ENCODE assay signal across 17 cellular contexts in genomic region chrX:45799576-45799975, GRCh38.
DNase-seq lines count a peak whose midpoint lies in the region; ATAC-seq and TF ChIP-seq lines count a peak whose summit lies in the region.
"Had no signal": no experiment of that assay in that cellular context is flagged by ENCODE, and none has a peak within 500 bp of the region (broad histone marks: within the 10 kb centered on the region; RNA-seq: fewer than 3 reads in every experiment).

No MANE protein-coding gene starts in this region.

- in situ Hi-C loops in Panc1 (cut with HindIII; ENCODE audit: low pct_unique_long_range_greater_than_20kb, low sequenced_read_pairs) = no loop called here

- POLR2A ChIA-PET in Panc1 (lab: Charles Lee) = no interaction called here

- H3K4me3 Mint-ChIP-seq in activated naive CD4-positive, alpha-beta T cell treated with anti-CD3 and anti-CD28 coated beads, Interleukin-2, amount 10 ng/mL, durations not matched to agents 7 days and 5 days = peak overlapping the region; percentile 8
- H3K4me3 Mint-ChIP-seq: B cell, natural killer cell had no signal

- H3K36me3 Mint-ChIP-seq in activated naive CD4-positive, alpha-beta T cell treated with anti-CD3 and anti-CD28 coated beads, Interleukin-2, amount 10 ng/mL, durations not matched to agents 7 days and 5 days = peaks cover 12% of the 10 kb centered on the region
- H3K36me3 Mint-ChIP-seq: natural killer cell had no signal

- H3K27ac ChIP-seq in Panc1 (ENCODE audit: low read length) (peak overlapping the region; percentile 86), suprapubic skin (no peak overlapping the region), aorta (ENCODE audit: low read depth in 1 of 2, low read length in 2 of 2) (no peak overlapping the region)
- H3K27ac ChIP-seq: lower lobe of right lung, psoas muscle had no signal

- 57% methylated on average over 6 of the region's 6 CpGs for WGBS in suprapubic skin
- WGBS in aorta, 2 donors = 73 to 92% methylated on average over 6 of the region's 6 CpGs

- H3K4me1 ChIP-seq in Panc1 (ENCODE audit: control insufficient read depth, insufficient read depth, low read length) = peaks cover 60% of the 10 kb centered on the region
- peaks cover 6% of the 10 kb centered on the region for H3K4me1 ChIP-seq in endocrine pancreas (ENCODE audit: control insufficient read depth, insufficient read depth, low read length)
- H3K4me1 ChIP-seq in suprapubic skin = peaks cover 3% of the 10 kb centered on the region
- peaks cover 0 to 2% of the 10 kb centered on the region in 2 donors for H3K4me1 ChIP-seq in aorta (ENCODE audit: control insufficient read depth in 1 of 2, insufficient read depth in 2 of 2, low read length in 2 of 2)
- H3K4me1 ChIP-seq: lower lobe of right lung, psoas muscle had no signal

- TF ChIP-seq EP300 in suprapubic skin (IDR thresholded peaks at IDR 0.05) = no peak

- H3K4me1 Mint-ChIP-seq in activated naive CD4-positive, alpha-beta T cell treated with anti-CD3 and anti-CD28 coated beads, Interleukin-2, amount 10 ng/mL, durations not matched to agents 7 days and 5 days = peaks cover 77% of the 10 kb centered on the region
- H3K4me1 Mint-ChIP-seq: natural killer cell had no signal

- intact Hi-C loops in Panc1 (cut with micrococcal nuclease; ENCODE audit: unreplicated experiment) (no loop called here), aorta (cut with DNase I) (no loop called here)

- no peaks in the 10 kb centered on the region for H3K9me3 ChIP-seq in Panc1 (ENCODE audit: control insufficient read depth, insufficient read depth, low read depth, low read length)
- no peaks in the 10 kb centered on the region for H3K9me3 ChIP-seq in endocrine pancreas (ENCODE audit: control insufficient read depth, low read length)
- H3K9me3 ChIP-seq in suprapubic skin = no peaks in the 10 kb centered on the region
- H3K9me3 ChIP-seq in aorta (ENCODE audit: control insufficient read depth, low read length) = no peaks in the 10 kb centered on the region
- H3K9me3 ChIP-seq: lower lobe of right lung, psoas muscle had no signal

- peak overlapping the region; percentile 37 for H3K27ac Mint-ChIP-seq in activated naive CD4-positive, alpha-beta T cell treated with anti-CD3 and anti-CD28 coated beads, Interleukin-2, amount 10 ng/mL, durations not matched to agents 7 days and 5 days
- H3K27ac Mint-ChIP-seq: B cell, natural killer cell had no signal

- TF ChIP-seq CTCF in Panc1 (IDR thresholded peaks at IDR 0.05) = no peak
- TF ChIP-seq CTCF in suprapubic skin (IDR thresholded peaks at IDR 0.05) = no peak

- DNase-seq in activated naive CD4-positive, alpha-beta T cell treated with anti-CD3 and anti-CD28 coated beads, Interleukin-2, amount 10 ng/mL, durations not matched to agents 7 days and 5 days = no peak
- DNase-seq in activated naive CD4-positive, alpha-beta T cell treated with Interleukin-2 at 50 U/mL for 16 hours = no peak
- no peak for DNase-seq in Panc1 (ENCODE audit: low read depth, low spot score)
- DNase-seq in suprapubic skin (ENCODE audit: low spot score in 2 of 2) = no peak
- no peak for DNase-seq in NCI-H748 (lab: John Stamatoyannopoulos, UW; ENCODE audit: unreplicated experiment)
- no peak for DNase-seq in aorta
- DNase-seq in COLO668 (lab: John Stamatoyannopoulos, UW; ENCODE audit: unreplicated experiment) = no peak
- DNase-seq: cerebellar nuclear complex, DMS79 treated with DMSO at 0.1 percent for 48 hours, Karpas-422, lower lobe of right lung, natural killer cell, NCI-H1417, psoas muscle, SIG-M5 had no signal

- H3K36me3 ChIP-seq in Panc1 (ENCODE audit: control insufficient read depth, insufficient read depth, low read length) (no peaks in the 10 kb centered on the region), endocrine pancreas (ENCODE audit: control insufficient read depth, insufficient read depth, low read length) (no peaks in the 10 kb centered on the region), suprapubic skin (no peaks in the 10 kb centered on the region), aorta (ENCODE audit: control insufficient read depth in 1 of 2, insufficient read depth in 2 of 2, low read length in 1 of 2) (no peaks in the 10 kb centered on the region)
- H3K36me3 ChIP-seq: lower lobe of right lung had no signal

- H3K9ac ChIP-seq in endocrine pancreas (ENCODE audit: control insufficient read depth, insufficient read depth, low read length) = peak overlapping the region; percentile 60

- no peaks in the 10 kb centered on the region for H3K27me3 Mint-ChIP-seq in activated naive CD4-positive, alpha-beta T cell treated with anti-CD3 and anti-CD28 coated beads, Interleukin-2, amount 10 ng/mL, durations not matched to agents 7 days and 5 days
- H3K27me3 Mint-ChIP-seq: B cell had no signal

- TF ChIP-seq POLR2A in suprapubic skin (IDR thresholded peaks at IDR 0.05) = no peak

- H3K4me3 ChIP-seq in Panc1 (ENCODE audit: low read depth in 2 of 2, low read length in 2 of 2) (peak overlapping the region; percentile 18 to 43), endocrine pancreas (ENCODE audit: control insufficient read depth, insufficient read depth, low read length) (peak overlapping the region; percentile 72), suprapubic skin (peak overlapping the region; percentile 7), aorta (ENCODE audit: low read length in 2 of 2) (no peak overlapping the region)
- H3K4me3 ChIP-seq: lower lobe of right lung, psoas muscle had no signal

- no peak for ATAC-seq in Panc1
- ATAC-seq in aorta (ENCODE audit: low FRiP score) = no peak
- ATAC-seq: lower lobe of right lung, natural killer cell, psoas muscle had no signal

- BruUV-seq in Panc1 (replicated peaks; lab: Mats Ljungman, UMichigan) = no TSS peak

- CTCF ChIA-PET in activated naive CD4-positive, alpha-beta T cell treated with anti-CD3 and anti-CD28 coated beads, Interleukin-2, amount 10 ng/mL, durations not matched to agents 7 days and 5 days (lab: Charles Lee) = no interaction called here
- CTCF ChIA-PET in Panc1 (lab: Charles Lee) = no interaction called here

- H3K9me3 Mint-ChIP-seq in activated naive CD4-positive, alpha-beta T cell treated with anti-CD3 and anti-CD28 coated beads, Interleukin-2, amount 10 ng/mL, durations not matched to agents 7 days and 5 days = no peaks in the 10 kb centered on the region
- H3K9me3 Mint-ChIP-seq: natural killer cell had no signal

- no peaks in the 10 kb centered on the region for H3K27me3 ChIP-seq in Panc1 (ENCODE audit: control insufficient read depth, insufficient read depth, low read length)
- no peaks in the 10 kb centered on the region for H3K27me3 ChIP-seq in endocrine pancreas (ENCODE audit: control insufficient read depth, insufficient read depth, low read length)
- no peaks in the 10 kb centered on the region for H3K27me3 ChIP-seq in suprapubic skin
- H3K27me3 ChIP-seq in aorta (ENCODE audit: control insufficient read depth in 1 of 2, insufficient read depth in 2 of 2, low read length in 1 of 2) = no peaks in the 10 kb centered on the region

Comparison
In these comparisons a context has a peak if more than half of its experiments do, and no peak if none do; other contexts are left out.
1. H3K4me3 ChIP-seq: peak in Panc1 (2 of 2), endocrine pancreas (single experiment) and suprapubic skin (single experiment); none in aorta (0 of 2).